7 cellular contexts compared by ENCODE assay signal in the genomic region with DNA sequence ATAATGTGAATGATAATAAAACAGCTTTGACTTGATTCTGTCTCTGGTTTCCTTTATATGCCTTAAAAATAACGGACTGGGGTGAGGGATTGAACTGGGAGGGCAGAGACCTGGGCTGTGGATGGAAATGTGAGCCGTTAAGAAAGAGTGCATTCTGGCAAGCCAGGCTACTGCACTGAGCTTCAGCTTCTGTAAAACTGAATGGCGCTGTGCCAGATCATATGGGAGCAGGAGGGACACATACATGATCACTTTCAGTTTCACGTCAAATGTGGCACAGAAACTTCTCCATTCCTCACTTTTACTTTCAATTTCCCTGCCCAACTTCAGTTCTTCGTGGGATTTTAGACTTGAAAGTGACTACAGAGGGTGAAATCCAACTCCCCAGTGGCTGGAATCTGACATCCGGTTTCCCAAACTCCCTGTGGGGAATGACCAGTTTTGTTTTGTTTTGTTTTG. TPM values are rescaled to one million over a fixed set of nuclear protein-coding genes. Genes with fewer than 3 reads are reported as not detected.
DNase-seq lines count a peak whose midpoint lies in the region; ATAC-seq and TF ChIP-seq lines count a peak whose summit lies in the region.

No MANE protein-coding gene starts in this region.

- peak; percentile 27 for ATAC-seq in HG02798 (IDR thresholded peaks at IDR 0.05; ENCODE audit: poor library complexity, unreplicated experiment)
- ATAC-seq in naive thymus-derived CD8-positive, alpha-beta T cell, result peak; percentile 35 to 48

- peak overlapping the region; percentile 88 for H3K27ac ChIP-seq in substantia nigra (ENCODE audit: low read depth, low read length, poor library complexity, severe bottlenecking)

- in situ Hi-C loops in GM13976 (cut with MboI; ENCODE audit: low sequenced_read_pairs, unreplicated experiment), result no loop called here

- TF ChIP-seq CTCF in GM13976 (IDR thresholded peaks at IDR 0.05; ENCODE audit: borderline replicate concordance, control extremely low read depth, extremely low read depth, insufficient read depth, missing control alignments), result no peak

- no peaks in the 10 kb centered on the region for H3K9me3 Mint-ChIP-seq in naive thymus-derived CD8-positive, alpha-beta T cell

- peak overlapping the region; percentile 86 to 100 (median 96) for H3K4me3 Mint-ChIP-seq in naive thymus-derived CD8-positive, alpha-beta T cell

- DNase-seq in GM13976 (ENCODE audit: low spot score) (peak; percentile 78), NCI-H748 (lab: John Stamatoyannopoulos, UW; ENCODE audit: unreplicated experiment) (peak; percentile 48), epidermal melanocyte (ENCODE audit: insufficient read length, low spot score) (peak; percentile 66), substantia nigra (lab: John Stamatoyannopoulos, UW) (peak in 30 of 49 donors; percentile 27 to 72 (median 50))
- peak; percentile 47 to 48 for DNase-seq in activated CD8-positive, alpha-beta memory T cell treated with anti-CD3 and anti-CD28 coated beads for 4 hours (ENCODE audit: low read depth in 2 of 2)
- peak; percentile 51 to 89 (median 74) for DNase-seq in naive thymus-derived CD8-positive, alpha-beta T cell

- H3K4me1 Mint-ChIP-seq in naive thymus-derived CD8-positive, alpha-beta T cell, result peaks cover 30 to 64% (median 54%) of the 10 kb centered on the region in 4 donors

- POLR2A ChIA-PET in naive thymus-derived CD8-positive, alpha-beta T cell (lab: Charles Lee), result interaction anchor here (1.6 to 5.6 kb wide), 7 partner anchors 9 to 100 kb away, joined by 4 to 50 read pairs (median 21); a partner anchor contains a TSS

- H3K27me3 Mint-ChIP-seq in naive thymus-derived CD8-positive, alpha-beta T cell, result no peaks in the 10 kb centered on the region

- H3K36me3 Mint-ChIP-seq in naive thymus-derived CD8-positive, alpha-beta T cell, result no peaks in the 10 kb centered on the region

- H3K27ac Mint-ChIP-seq in naive thymus-derived CD8-positive, alpha-beta T cell, result peak overlapping the region; percentile 87 to 99 (median 96)

RNA-seq across cellular contexts. Expression of a gene that starts 1.1 kb away (rescaled TPM):
- total RNA-seq in naive thymus-derived CD8-positive, alpha-beta T cell, result 10 to 100 TPM; 32.3 to 39.0 TPM
- polyA plus RNA-seq in naive thymus-derived CD8-positive, alpha-beta T cell, result 100 to 1,000 TPM; 248 to 303 (median 294) TPM

RNA-seq across cellular contexts. Expression of a gene that starts 16.1 kb away (rescaled TPM):
- 1 to 10 TPM; 1.3 to 1.6 TPM for total RNA-seq in naive thymus-derived CD8-positive, alpha-beta T cell
- polyA plus RNA-seq in naive thymus-derived CD8-positive, alpha-beta T cell, result 10 to 100 TPM in 2 of 3 donors, 1 to 10 TPM in 1; 7.1 to 21.9 (median 10.5) TPM

RNA-seq across cellular contexts. Expression of a gene that starts 20.2 kb away (rescaled TPM):
- total RNA-seq in naive thymus-derived CD8-positive, alpha-beta T cell, result 1 to 10 TPM; 1.8 to 3.1 TPM
- polyA plus RNA-seq in naive thymus-derived CD8-positive, alpha-beta T cell, result 10 to 100 TPM in 2 of 3 donors, 1 to 10 TPM in 1; 8.6 to 19.9 (median 19.2) TPM

RNA-seq across cellular contexts. Expression of a gene that starts 23.0 kb away (rescaled TPM):
- not detected for total RNA-seq in naive thymus-derived CD8-positive, alpha-beta T cell
- polyA plus RNA-seq in naive thymus-derived CD8-positive, alpha-beta T cell, result not detected

RNA-seq across cellular contexts. Expression of a gene that starts 29.0 kb away (rescaled TPM):
- not detected for total RNA-seq in naive thymus-derived CD8-positive, alpha-beta T cell
- polyA plus RNA-seq in naive thymus-derived CD8-positive, alpha-beta T cell, result not detected

Comparison
In these comparisons a context has a peak if more than half of its experiments do, and no peak if none do; other contexts are left out.
1. Peak in every context shown above with its lines: DNase-seq, ATAC-seq and H3K27ac ChIP-seq.